In the genomic region with DNA sequence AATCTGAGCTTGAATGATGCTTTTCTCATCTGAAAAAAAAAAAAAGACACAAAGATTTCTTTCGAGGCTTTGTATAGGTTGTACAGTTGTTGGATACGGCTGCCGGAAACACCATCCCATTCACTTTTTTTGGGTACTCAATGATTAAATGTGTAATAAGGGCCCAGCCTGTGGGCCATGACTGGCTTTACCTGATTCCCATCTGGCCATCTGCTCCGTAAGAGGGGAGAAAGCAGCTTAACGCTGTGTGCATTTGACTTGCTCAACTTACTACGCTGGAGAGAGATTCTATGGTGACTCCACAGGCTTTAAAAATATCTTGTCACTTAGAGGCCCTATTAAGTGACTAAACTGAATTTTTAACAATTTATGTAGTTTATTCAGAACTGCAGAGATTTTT, we compare ENCODE assay signal across 8 cellular contexts. TPM values are rescaled to one million over a fixed set of nuclear protein-coding genes. Genes with fewer than 3 reads are reported as not detected.
DNase-seq lines count a peak whose midpoint lies in the region; ATAC-seq and TF ChIP-seq lines count a peak whose summit lies in the region.

No MANE protein-coding gene starts in this region.

- no peak for TF ChIP-seq EP300 in gastroesophageal sphincter (IDR thresholded peaks at IDR 0.05)

- H3K27ac Mint-ChIP-seq in WTC11 = no peak overlapping the region
- H3K27ac Mint-ChIP-seq in stimulated activated effector memory CD8-positive, alpha-beta T cell treated with anti-CD3 and anti-CD28 coated beads, Interleukin-12 subunit alpha, Interleukin-12 subunit beta, amount 100 ng/mL, for 72 hours = peak overlapping the region; percentile 94

- TF ChIP-seq CTCF in HEK293 (tag by site-specific recombination; IDR thresholded peaks at IDR 0.05) (no peak), WTC11 (IDR thresholded peaks at IDR 0.05) (no peak), gastroesophageal sphincter (IDR thresholded peaks at IDR 0.05) (no peak)

- H3K4me3 ChIP-seq in HEK293 (ENCODE audit: low read depth, low read length) (no peak overlapping the region; the same call in 1 of the 2 replicates), gastroesophageal sphincter (peak overlapping the region; percentile 63 to 97)

- H3K4me1 ChIP-seq in HEK293 (ENCODE audit: control insufficient read depth, insufficient read depth, low read length) = 0 out of 2 replicates have a peak, but pooled peaks cover 4% of the 10 kb centered on the region
- H3K4me1 ChIP-seq in gastroesophageal sphincter = peaks cover 0 to 29% (median 8%) of the 10 kb centered on the region in 3 donors

- WGBS in gastroesophageal sphincter (ENCODE audit: low coverage in 1 of 2), 2 donors = 18 to 32% methylated on average over 5 to 6 of the region's 6 CpGs

- POLR2A ChIA-PET in HEK293 (lab: Yijun Ruan, JAX) (interaction anchor here (0.7 kb wide), 1 partner anchor 754 kb away, joined by 4 read pairs; no protein-coding TSS in a partner anchor), WTC11 (lab: Charles Lee) (no interaction called here)

- CTCF ChIA-PET in HEK293 (lab: Yijun Ruan, JAX) (interaction anchor here (0.7 kb wide), 2 partner anchors 187 to 593 kb away, joined by 3 to 5 read pairs; no protein-coding TSS in a partner anchor), WTC11 (lab: Charles Lee) (no interaction called here)

- H3K9me3 ChIP-seq in HEK293 (ENCODE audit: control insufficient read depth, insufficient read depth, low read depth, low read length) (no peaks in the 10 kb centered on the region), gastroesophageal sphincter (no peaks in the 10 kb centered on the region)

- H3K9me3 Mint-ChIP-seq in WTC11 = peaks cover 67% of the 10 kb centered on the region
- no peaks in the 10 kb centered on the region for H3K9me3 Mint-ChIP-seq in stimulated activated effector memory CD8-positive, alpha-beta T cell treated with anti-CD3 and anti-CD28 coated beads, Interleukin-12 subunit alpha, Interleukin-12 subunit beta, amount 100 ng/mL, for 72 hours

- ATAC-seq in WTC11 (no peak), gastroesophageal sphincter (no peak), GM18870 (IDR thresholded peaks at IDR 0.05; ENCODE audit: unreplicated experiment) (no peak), HG03469 (IDR thresholded peaks at IDR 0.05; ENCODE audit: unreplicated experiment) (no peak)
- ATAC-seq in stimulated activated effector memory CD8-positive, alpha-beta T cell treated with anti-CD3 and anti-CD28 coated beads, Interleukin-12 subunit alpha, Interleukin-12 subunit beta, amount 100 ng/mL, for 72 hours = no peak

- peaks cover 64% of the 10 kb centered on the region for H3K36me3 Mint-ChIP-seq in WTC11
- H3K36me3 Mint-ChIP-seq in stimulated activated effector memory CD8-positive, alpha-beta T cell treated with anti-CD3 and anti-CD28 coated beads, Interleukin-12 subunit alpha, Interleukin-12 subunit beta, amount 100 ng/mL, for 72 hours = peaks cover 33% of the 10 kb centered on the region

- no peaks in the 10 kb centered on the region for H3K27me3 ChIP-seq in gastroesophageal sphincter

- H3K27ac ChIP-seq in HEK293 (ENCODE audit: extremely low read depth, low read depth, low read length) (peak overlapping the region; percentile 68; the same call in 1 of the 2 replicates), gastroesophageal sphincter (peak overlapping the region; percentile 77 to 98 (median 96))

- DNase-seq in WTC11 (ENCODE audit: low spot score) = no peak
- DNase-seq in stimulated activated effector memory CD8-positive, alpha-beta T cell treated with anti-CD3 and anti-CD28 coated beads, Interleukin-12 subunit alpha, Interleukin-12 subunit beta, amount 100 ng/mL, for 72 hours (ENCODE audit: low spot score in 2 of 2) = no peak
- DNase-seq in NCI-H146 treated with DMSO at 0.1 percent for 48 hours (lab: John Stamatoyannopoulos, UW; ENCODE audit: unreplicated experiment) = no peak
- no peak for DNase-seq in MV-4-11 (lab: John Stamatoyannopoulos, UW)

- H3K27me3 Mint-ChIP-seq in WTC11 (ENCODE audit: low read depth) = peaks cover 17% of the 10 kb centered on the region

- peak overlapping the region; percentile 45 for H3K4me3 Mint-ChIP-seq in WTC11
- peak overlapping the region; percentile 79 for H3K4me3 Mint-ChIP-seq in stimulated activated effector memory CD8-positive, alpha-beta T cell treated with anti-CD3 and anti-CD28 coated beads, Interleukin-12 subunit alpha, Interleukin-12 subunit beta, amount 100 ng/mL, for 72 hours

- H3K4me1 Mint-ChIP-seq in WTC11 = no peaks in the 10 kb centered on the region
- peaks cover 5% of the 10 kb centered on the region for H3K4me1 Mint-ChIP-seq in stimulated activated effector memory CD8-positive, alpha-beta T cell treated with anti-CD3 and anti-CD28 coated beads, Interleukin-12 subunit alpha, Interleukin-12 subunit beta, amount 100 ng/mL, for 72 hours

- H3K36me3 ChIP-seq in HEK293 (ENCODE audit: control insufficient read depth in 2 of 2, insufficient read depth in 1 of 2, low read length in 2 of 2) (peaks cover 0 to 7% of the 10 kb centered on the region in 2 experiments; a peak in 1 of 3 replicates), gastroesophageal sphincter (peaks cover 0 to 42% of the 10 kb centered on the region in 2 donors)

- no peak for TF ChIP-seq POLR2A in gastroesophageal sphincter (IDR thresholded peaks at IDR 0.05)

TF ChIP-seq in HEK293, 187 proteins besides CTCF, POLR2A, EP300 and RAD21 (continues in another document):
- TF ChIP-seq YY1 (tag by site-specific recombination; IDR thresholded peaks at IDR 0.05) (no peak), KLF10 (tag by site-specific recombination; IDR thresholded peaks at IDR 0.05) (no peak), RBAK (tag by site-specific recombination; IDR thresholded peaks at IDR 0.05) (no peak)
- TF ChIP-seq, protein P1, sequence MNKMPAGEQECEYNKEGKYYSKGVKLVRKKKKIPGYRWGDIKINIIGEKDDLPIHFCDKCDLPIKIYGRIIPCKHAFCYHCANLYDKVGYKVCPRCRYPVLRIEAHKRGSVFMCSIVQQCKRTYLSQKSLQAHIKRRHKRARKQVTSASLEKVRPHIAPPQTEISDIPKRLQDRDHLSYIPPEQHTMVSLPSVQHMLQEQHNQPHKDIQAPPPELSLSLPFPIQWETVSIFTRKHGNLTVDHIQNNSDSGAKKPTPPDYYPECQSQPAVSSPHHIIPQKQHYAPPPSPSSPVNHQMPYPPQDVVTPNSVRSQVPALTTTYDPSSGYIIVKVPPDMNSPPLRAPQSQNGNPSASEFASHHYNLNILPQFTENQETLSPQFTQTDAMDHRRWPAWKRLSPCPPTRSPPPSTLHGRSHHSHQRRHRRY (tag by site-specific recombination; IDR thresholded peaks at IDR 0.05) = no peak

TF ChIP-seq in WTC11, 78 proteins besides CTCF, POLR2A, EP300 and RAD21 (continues in another document):
- TF ChIP-seq MYBL2 (CRISPR knock-in tag; IDR thresholded peaks at IDR 0.05) (no peak), FOXP1 (CRISPR knock-in tag; IDR thresholded peaks at IDR 0.05; ENCODE audit: borderline replicate concordance) (no peak), CREM (CRISPR knock-in tag; IDR thresholded peaks at IDR 0.05) (no peak), ELF4 (CRISPR knock-in tag; IDR thresholded peaks at IDR 0.05; ENCODE audit: low read depth) (no peak), MXD4 (CRISPR knock-in tag; IDR thresholded peaks at IDR 0.05; ENCODE audit: borderline replicate concordance) (no peak), EMX1 (CRISPR knock-in tag; IDR thresholded peaks at IDR 0.05) (no peak), JUN (CRISPR knock-in tag; IDR thresholded peaks at IDR 0.05) (no peak), ATF1 (CRISPR knock-in tag; IDR thresholded peaks at IDR 0.05) (no peak), TCF7 (CRISPR knock-in tag; IDR thresholded peaks at IDR 0.05; ENCODE audit: low read depth) (no peak), NFATC4 (CRISPR knock-in tag; IDR thresholded peaks at IDR 0.05) (no peak), ETV6 (CRISPR knock-in tag; IDR thresholded peaks at IDR 0.05) (no peak), ZBTB21 (CRISPR knock-in tag; IDR thresholded peaks at IDR 0.05; ENCODE audit: borderline replicate concordance) (no peak), SP1 (CRISPR knock-in tag; conservative IDR thresholded peaks at IDR 0.05) (no peak), GTF2I (CRISPR knock-in tag; conservative IDR thresholded peaks at IDR 0.05) (no peak), OVOL2 (CRISPR knock-in tag; IDR thresholded peaks at IDR 0.05; ENCODE audit: borderline replicate concordance) (no peak)
- TF ChIP-seq, protein P2, sequence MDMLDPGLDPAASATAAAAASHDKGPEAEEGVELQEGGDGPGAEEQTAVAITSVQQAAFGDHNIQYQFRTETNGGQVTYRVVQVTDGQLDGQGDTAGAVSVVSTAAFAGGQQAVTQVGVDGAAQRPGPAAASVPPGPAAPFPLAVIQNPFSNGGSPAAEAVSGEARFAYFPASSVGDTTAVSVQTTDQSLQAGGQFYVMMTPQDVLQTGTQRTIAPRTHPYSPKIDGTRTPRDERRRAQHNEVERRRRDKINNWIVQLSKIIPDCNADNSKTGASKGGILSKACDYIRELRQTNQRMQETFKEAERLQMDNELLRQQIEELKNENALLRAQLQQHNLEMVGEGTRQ (CRISPR knock-in tag; IDR thresholded peaks at IDR 0.05) = no peak
- TF ChIP-seq, protein P3, sequence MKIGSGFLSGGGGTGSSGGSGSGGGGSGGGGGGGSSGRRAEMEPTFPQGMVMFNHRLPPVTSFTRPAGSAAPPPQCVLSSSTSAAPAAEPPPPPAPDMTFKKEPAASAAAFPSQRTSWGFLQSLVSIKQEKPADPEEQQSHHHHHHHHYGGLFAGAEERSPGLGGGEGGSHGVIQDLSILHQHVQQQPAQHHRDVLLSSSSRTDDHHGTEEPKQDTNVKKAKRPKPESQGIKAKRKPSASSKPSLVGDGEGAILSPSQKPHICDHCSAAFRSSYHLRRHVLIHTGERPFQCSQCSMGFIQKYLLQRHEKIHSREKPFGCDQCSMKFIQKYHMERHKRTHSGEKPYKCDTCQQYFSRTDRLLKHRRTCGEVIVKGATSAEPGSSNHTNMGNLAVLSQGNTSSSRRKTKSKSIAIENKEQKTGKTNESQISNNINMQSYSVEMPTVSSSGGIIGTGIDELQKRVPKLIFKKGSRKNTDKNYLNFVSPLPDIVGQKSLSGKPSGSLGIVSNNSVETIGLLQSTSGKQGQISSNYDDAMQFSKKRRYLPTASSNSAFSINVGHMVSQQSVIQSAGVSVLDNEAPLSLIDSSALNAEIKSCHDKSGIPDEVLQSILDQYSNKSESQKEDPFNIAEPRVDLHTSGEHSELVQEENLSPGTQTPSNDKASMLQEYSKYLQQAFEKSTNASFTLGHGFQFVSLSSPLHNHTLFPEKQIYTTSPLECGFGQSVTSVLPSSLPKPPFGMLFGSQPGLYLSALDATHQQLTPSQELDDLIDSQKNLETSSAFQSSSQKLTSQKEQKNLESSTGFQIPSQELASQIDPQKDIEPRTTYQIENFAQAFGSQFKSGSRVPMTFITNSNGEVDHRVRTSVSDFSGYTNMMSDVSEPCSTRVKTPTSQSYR (CRISPR knock-in tag; IDR thresholded peaks at IDR 0.05) = no peak
- TF ChIP-seq, protein P4, sequence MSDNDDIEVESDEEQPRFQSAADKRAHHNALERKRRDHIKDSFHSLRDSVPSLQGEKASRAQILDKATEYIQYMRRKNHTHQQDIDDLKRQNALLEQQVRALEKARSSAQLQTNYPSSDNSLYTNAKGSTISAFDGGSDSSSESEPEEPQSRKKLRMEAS (CRISPR knock-in tag; IDR thresholded peaks at IDR 0.05) = no peak

RNA-seq across cellular contexts. Expression of a gene that starts 0.7 kb away (rescaled TPM):
- total RNA-seq in WTC11 (2021) (3.0 to 3.6 TPM (median 3.6 TPM) in 3 replicates), gastroesophageal sphincter (10 to 100 TPM; 31.0 to 70.5 (median 50.0) TPM)

RNA-seq across cellular contexts. Expression of a gene that starts 0.8 kb away (rescaled TPM):
- not detected in 3 replicates for total RNA-seq in WTC11 (2021)
- total RNA-seq in gastroesophageal sphincter = not detected
